12 cellular contexts compared by ENCODE assay signal in the genomic region with DNA sequence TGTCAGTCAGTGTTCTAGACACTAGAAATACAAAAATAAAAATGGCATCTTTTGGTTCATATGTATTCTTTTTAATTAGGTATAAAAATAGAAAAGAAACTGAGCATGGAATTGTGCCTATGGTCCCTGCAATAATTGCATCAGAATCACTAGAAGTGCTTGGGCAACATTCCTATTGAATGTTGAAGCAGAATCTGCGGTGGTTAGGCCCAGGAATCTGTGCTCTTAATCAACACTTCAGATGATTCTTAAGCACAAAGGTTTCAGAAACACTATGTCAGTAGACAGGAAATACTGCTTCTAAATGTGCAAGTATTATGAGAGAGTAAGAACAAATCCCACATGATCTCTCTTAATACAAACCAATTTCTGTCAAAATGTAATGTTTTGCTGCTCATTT. TPM values are rescaled to one million over a fixed set of nuclear protein-coding genes. Genes with fewer than 3 reads are reported as not detected.
A peak's percentile ranks its signal among the peaks of the same experiment; 100 is the strongest.
DNase-seq lines count a peak whose midpoint lies in the region; ATAC-seq and TF ChIP-seq lines count a peak whose summit lies in the region.
"Had no signal": no experiment of that assay in that cellular context is flagged by ENCODE, and none has a peak within 500 bp of the region (broad histone marks: within the 10 kb centered on the region; RNA-seq: fewer than 3 reads in every experiment).

No MANE protein-coding gene starts in this region.

- H3K9me3 ChIP-seq in breast epithelium (no peaks in the 10 kb centered on the region), upper lobe of left lung (no peaks in the 10 kb centered on the region)

- intact Hi-C loops in breast epithelium (cut with DNase I; ENCODE audit: low total_unique reads), result no loop called here

- H3K4me3 ChIP-seq in breast epithelium, result no peak overlapping the region
- H3K4me3 ChIP-seq in upper lobe of left lung, result no peak overlapping the region

- H3K27me3 ChIP-seq in breast epithelium (no peaks in the 10 kb centered on the region), upper lobe of left lung (no peaks in the 10 kb centered on the region)

- TF ChIP-seq CTCF in breast epithelium (IDR thresholded peaks at IDR 0.05) (no peak), upper lobe of left lung (IDR thresholded peaks at IDR 0.05) (no peak)

- TF ChIP-seq POLR2A in breast epithelium (IDR thresholded peaks at IDR 0.05) (no peak), upper lobe of left lung (IDR thresholded peaks at IDR 0.05) (no peak)

- TF ChIP-seq EP300 in upper lobe of left lung (IDR thresholded peaks at IDR 0.05), result peak in 1 of 4 donors; percentile 61

- peaks cover 0 to 9% of the 10 kb centered on the region in 2 donors for H3K4me1 ChIP-seq in breast epithelium
- peaks cover 0 to 5% (median 2%) of the 10 kb centered on the region in 4 donors for H3K4me1 ChIP-seq in upper lobe of left lung

- peak; percentile 63 to 90 for ATAC-seq in upper lobe of left lung (ENCODE audit: low FRiP score in 2 of 2)
- no peak for ATAC-seq in GM18498 (IDR thresholded peaks at IDR 0.05; ENCODE audit: unreplicated experiment)
- ATAC-seq: SK-N-SH treated with all-trans-retinoic acid at 6 μM for 48 hours had no signal

- WGBS in upper lobe of left lung, 2 donors, result 75 to 77% methylated on average over 1 of the region's 1 CpG

- H3K36me3 ChIP-seq in breast epithelium (no peaks in the 10 kb centered on the region), upper lobe of left lung (no peaks in the 10 kb centered on the region)

- DNase-seq in HT-29 (ENCODE audit: low spot score) (peak; percentile 36), breast epithelium (ENCODE audit: low spot score in 2 of 2) (no peak), iris pigment epithelial cell (ENCODE audit: low read depth) (peak; percentile 57), upper lobe of left lung (peak in 1 of 2 donors; percentile 33), COR-L47 (lab: John Stamatoyannopoulos, UW) (no peak), NCI-H748 (lab: John Stamatoyannopoulos, UW; ENCODE audit: unreplicated experiment) (no peak)
- DNase-seq: activated naive CD4-positive, alpha-beta T cell treated with Interleukin-2 at 50 U/mL for 16 hours; NCI-H1048; NCI-H2227 treated with DMSO at 0.1 percent for 48 hours; stimulated activated naive CD4-positive, alpha-beta T cell treated with Interleukin-2 at 50 U/mL for 16 hours had no signal

- H3K27ac ChIP-seq in breast epithelium (peak overlapping the region; percentile 54 to 65), upper lobe of left lung (peak overlapping the region; percentile 64 to 83 (median 74))

RNA-seq across cellular contexts. Expression of a gene that starts 20.3 kb away (rescaled TPM):
- total RNA-seq in HT-29 (2014; rRNA removed; shearing (Covaris generic)), result 16.4 and 17.2 TPM in 2 replicates
- total RNA-seq in breast epithelium, result 100 to 1,000 TPM in 1 of 3 donors, 10 to 100 TPM in 2; 19.4 to 117 (median 76.4) TPM
- total RNA-seq in upper lobe of left lung, result 10 to 100 TPM; 10.9 to 78.2 (median 30.3) TPM

Comparison
In these comparisons a context has a peak if more than half of its experiments do, and no peak if none do; other contexts are left out.
1. DNase-seq: peak in HT-29 (single experiment) and iris pigment epithelial cell (single experiment); none in breast epithelium (0 of 2), COR-L47 (single experiment) and NCI-H748 (single experiment).